23 cellular contexts compared by ENCODE assay signal in genomic region chr1:5865774-5866173, GRCh38.
"Had no signal": no experiment of that assay in that cellular context is flagged by ENCODE, and none has a peak within 500 bp of the region (broad histone marks: within the 10 kb centered on the region; RNA-seq: fewer than 3 reads in every experiment).

No MANE protein-coding gene starts in this region.

- H3K9ac ChIP-seq: KMS-11 had no signal

- H3K4me3 ChIP-seq: K562, SJSA1, SK-N-MC had no signal

- H3K4me2 ChIP-seq: KMS-11 had no signal

- H3K27me3 Mint-ChIP-seq: IgD-negative memory B cell had no signal

- H3K4me1 Mint-ChIP-seq: IgD-negative memory B cell had no signal

- H3K4me3 Mint-ChIP-seq: IgD-negative memory B cell had no signal

- H3K27me3 ChIP-seq: SJSA1 had no signal

- H3K27ac ChIP-seq: HL-60, KMS-11, SJSA1, SK-N-MC had no signal

- DNase-seq: Kasumi-1, MM.1S, NCI-H1092 treated with DMSO at 0.1 percent for 48 hours, NCI-H1436, NCI-H187, NCI-H2029, NCI-H2081 treated with DMSO at 0.1 percent for 48 hours, NCI-H2171, NCI-H226, NCI-H446, NCI-H510A, NCI-H524 treated with DMSO at 0.1 percent for 48 hours, NCI-H69, NCI-H774, Right ventricle myocardium superior, RPMI8226, SIG-M5 had no signal

- ATAC-seq: K562 had no signal

- H3K9me3 ChIP-seq: SJSA1 had no signal
